16 cellular contexts compared by ENCODE assay signal in the genomic region with DNA sequence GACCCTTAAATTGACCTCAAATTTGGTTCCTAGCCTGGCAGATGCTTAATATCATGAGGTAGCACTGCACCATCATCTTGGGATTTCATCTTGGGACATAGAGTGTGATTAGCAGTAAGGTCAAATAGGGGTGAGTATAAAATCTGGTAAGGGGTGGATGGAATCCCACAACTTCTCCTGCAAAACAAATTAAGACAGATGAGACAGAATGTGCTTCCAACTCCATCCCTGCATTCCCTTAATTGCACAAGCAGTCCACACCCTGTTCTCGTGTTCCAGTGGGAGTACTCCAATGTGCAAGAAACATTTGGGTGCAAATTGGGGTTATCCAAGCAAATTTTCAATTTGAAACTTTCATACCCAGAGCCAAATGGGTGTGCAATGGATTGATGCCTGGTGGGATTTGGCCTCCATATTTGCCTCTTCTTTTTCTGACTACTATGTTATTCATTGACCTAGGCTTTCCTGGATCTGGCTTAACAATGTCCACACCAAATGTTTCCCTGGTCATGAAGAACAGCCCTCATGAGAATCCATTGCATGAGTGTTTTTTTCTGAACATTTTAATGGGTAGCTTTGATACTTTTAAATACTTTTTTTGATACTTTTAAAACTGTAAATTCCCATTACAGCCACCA.
DNase-seq lines count a peak whose midpoint lies in the region; ATAC-seq and TF ChIP-seq lines count a peak whose summit lies in the region.
"Had no signal": no experiment of that assay in that cellular context is flagged by ENCODE, and none has a peak within 500 bp of the region (broad histone marks: within the 10 kb centered on the region; RNA-seq: fewer than 3 reads in every experiment).

No MANE protein-coding gene starts in this region.

- no peaks in the 10 kb centered on the region for H3K4me1 Mint-ChIP-seq in activated T-helper 1 cell treated with anti-CD3 and anti-CD28 coated beads, Interleukin-12 subunit alpha, Interleukin-12 subunit beta, Interleukin-2, Interleukin-4 antibody, amounts not matched to agents 30 ng/mL and 10 ng/mL and 1 ng/mL, durations not matched to agents 14 hours and 24 hours and 36 hours (ENCODE audit: low read depth)
- H3K4me1 Mint-ChIP-seq: CD4-positive, alpha-beta memory T cell; GM23338; H9 had no signal

- no peak overlapping the region for H3K4me3 ChIP-seq in left ventricle myocardium inferior
- H3K4me3 ChIP-seq in right atrium auricular region = no peak overlapping the region
- H3K4me3 ChIP-seq in gastrocnemius medialis = no peak overlapping the region
- H3K4me3 ChIP-seq in tibial artery = no peak overlapping the region
- H3K4me3 ChIP-seq: GM23338 had no signal

- no peak for TF ChIP-seq POLR2A in gastrocnemius medialis (IDR thresholded peaks at IDR 0.05)

- intact Hi-C loops in left ventricle myocardium inferior (cut with micrococcal nuclease) = no loop called here
- intact Hi-C loops in gastrocnemius medialis (cut with DNase I; ENCODE audit: low total_unique reads) = no loop called here
- intact Hi-C loops in tibial artery (cut with DNase I; ENCODE audit: low total_unique reads) = no loop called here
- intact Hi-C loops in activated T-helper 1 cell treated with anti-CD3 and anti-CD28 coated beads, Interleukin-12 subunit alpha, Interleukin-12 subunit beta, Interleukin-2, Interleukin-4 antibody, amounts not matched to agents 30 ng/mL and 10 ng/mL and 1 ng/mL, durations not matched to agents 14 hours and 24 hours and 36 hours (cut with micrococcal nuclease) = no loop called here

- H3K27ac Mint-ChIP-seq in activated T-helper 1 cell treated with anti-CD3 and anti-CD28 coated beads, Interleukin-12 subunit alpha, Interleukin-12 subunit beta, Interleukin-2, Interleukin-4 antibody, amounts not matched to agents 30 ng/mL and 10 ng/mL and 1 ng/mL, durations not matched to agents 14 hours and 24 hours and 36 hours = no peak overlapping the region
- H3K27ac Mint-ChIP-seq: CD4-positive, alpha-beta memory T cell; GM23338; H9 had no signal

- DNase-seq in left ventricle myocardium inferior = no peak
- no peak for DNase-seq in right atrium auricular region (ENCODE audit: low spot score)
- DNase-seq in gastrocnemius medialis = peak; percentile 14 to 59
- peak; percentile 58 to 59 for DNase-seq in tibial artery
- no peak for DNase-seq in NCI-H2171 treated with DMSO at 0.1 percent for 48 hours (lab: John Stamatoyannopoulos, UW)
- DNase-seq in activated T-helper 1 cell treated with anti-CD3 and anti-CD28 coated beads, Interleukin-12 subunit alpha, Interleukin-12 subunit beta, Interleukin-2, Interleukin-4 antibody, amounts not matched to agents 30 ng/mL and 10 ng/mL and 1 ng/mL, durations not matched to agents 14 hours and 24 hours and 36 hours (ENCODE audit: low spot score) = no peak
- DNase-seq: C1 segment of cervical spinal cord; Calu3; CD4-positive, alpha-beta memory T cell; COR-L47; DMS53; DMS79 treated with DMSO at 0.1 percent for 48 hours; GF-D8; H9 had no signal

- no peaks in the 10 kb centered on the region for H3K9me3 Mint-ChIP-seq in activated T-helper 1 cell treated with anti-CD3 and anti-CD28 coated beads, Interleukin-12 subunit alpha, Interleukin-12 subunit beta, Interleukin-2, Interleukin-4 antibody, amounts not matched to agents 30 ng/mL and 10 ng/mL and 1 ng/mL, durations not matched to agents 14 hours and 24 hours and 36 hours
- H3K9me3 Mint-ChIP-seq: CD4-positive, alpha-beta memory T cell; H9 had no signal

- no peaks in the 10 kb centered on the region for H3K36me3 Mint-ChIP-seq in activated T-helper 1 cell treated with anti-CD3 and anti-CD28 coated beads, Interleukin-12 subunit alpha, Interleukin-12 subunit beta, Interleukin-2, Interleukin-4 antibody, amounts not matched to agents 30 ng/mL and 10 ng/mL and 1 ng/mL, durations not matched to agents 14 hours and 24 hours and 36 hours (ENCODE audit: low read depth)
- H3K36me3 Mint-ChIP-seq: CD4-positive, alpha-beta memory T cell had no signal

- H3K27ac ChIP-seq in left ventricle myocardium inferior (replicated peaks) (peak overlapping the region; percentile 44), right atrium auricular region (no peak overlapping the region), gastrocnemius medialis (peak overlapping the region in 2 of 4 donors; percentile 41 to 42), tibial artery (no peak overlapping the region)

- peak; percentile 70 to 81 for ATAC-seq in gastrocnemius medialis
- ATAC-seq: GM23338, HCT116 had no signal

- H3K36me3 ChIP-seq in left ventricle myocardium inferior (no peaks in the 10 kb centered on the region), right atrium auricular region (no peaks in the 10 kb centered on the region), gastrocnemius medialis (no peaks in the 10 kb centered on the region), tibial artery (no peaks in the 10 kb centered on the region)

- H3K4me1 ChIP-seq in left ventricle myocardium inferior = no peaks in the 10 kb centered on the region
- H3K4me1 ChIP-seq in right atrium auricular region = no peaks in the 10 kb centered on the region
- H3K4me1 ChIP-seq in gastrocnemius medialis = no peaks in the 10 kb centered on the region
- no peaks in the 10 kb centered on the region for H3K4me1 ChIP-seq in tibial artery

- in situ Hi-C loops in gastrocnemius medialis (cut with MboI; ENCODE audit: low sequenced_read_pairs in 4 of 4) = loop anchor here in 1 of 4 donors (25.0 kb wide), 1 partner anchor 90 kb away; no protein-coding TSS in a partner anchor

- TF ChIP-seq CTCF in left ventricle myocardium inferior (IDR thresholded peaks at IDR 0.05; ENCODE audit: borderline replicate concordance) = no peak
- TF ChIP-seq CTCF in right atrium auricular region (IDR thresholded peaks at IDR 0.05) = no peak
- TF ChIP-seq CTCF in gastrocnemius medialis (IDR thresholded peaks at IDR 0.05 in 4 of 5, conservative IDR thresholded peaks at IDR 0.05 in 1 of 5) = no peak
- no peak for TF ChIP-seq CTCF in tibial artery (IDR thresholded peaks at IDR 0.05)

- H3K4me3 Mint-ChIP-seq in activated T-helper 1 cell treated with anti-CD3 and anti-CD28 coated beads, Interleukin-12 subunit alpha, Interleukin-12 subunit beta, Interleukin-2, Interleukin-4 antibody, amounts not matched to agents 30 ng/mL and 10 ng/mL and 1 ng/mL, durations not matched to agents 14 hours and 24 hours and 36 hours = no peak overlapping the region
- H3K4me3 Mint-ChIP-seq: CD4-positive, alpha-beta memory T cell; GM23338; H9 had no signal

- H3K27me3 Mint-ChIP-seq in activated T-helper 1 cell treated with anti-CD3 and anti-CD28 coated beads, Interleukin-12 subunit alpha, Interleukin-12 subunit beta, Interleukin-2, Interleukin-4 antibody, amounts not matched to agents 30 ng/mL and 10 ng/mL and 1 ng/mL, durations not matched to agents 14 hours and 24 hours and 36 hours (ENCODE audit: insufficient read depth) = no peaks in the 10 kb centered on the region

- H3K9me3 ChIP-seq in left ventricle myocardium inferior (replicated peaks) (no peaks in the 10 kb centered on the region), right atrium auricular region (no peaks in the 10 kb centered on the region), gastrocnemius medialis (no peaks in the 10 kb centered on the region), tibial artery (no peaks in the 10 kb centered on the region)

- H3K27me3 ChIP-seq in left ventricle myocardium inferior (ENCODE audit: low read depth) = no peaks in the 10 kb centered on the region
- no peaks in the 10 kb centered on the region for H3K27me3 ChIP-seq in right atrium auricular region
- H3K27me3 ChIP-seq in gastrocnemius medialis = no peaks in the 10 kb centered on the region
- no peaks in the 10 kb centered on the region for H3K27me3 ChIP-seq in tibial artery

Comparison
In these comparisons a context has a peak if more than half of its experiments do, and no peak if none do; other contexts are left out.
1. DNase-seq: peak in gastrocnemius medialis (2 of 2) and tibial artery (2 of 2); none in left ventricle myocardium inferior (single experiment), right atrium auricular region (single experiment), NCI-H2171 treated with DMSO at 0.1 percent for 48 hours (single experiment) and activated T-helper 1 cell treated with anti-CD3 and anti-CD28 coated beads, Interleukin-12 subunit alpha, Interleukin-12 subunit beta, Interleukin-2, Interleukin-4 antibody, amounts not matched to agents 30 ng/mL and 10 ng/mL and 1 ng/mL, durations not matched to agents 14 hours and 24 hours and 36 hours (single experiment).